9 cellular contexts compared by ENCODE assay signal in the genomic region with DNA sequence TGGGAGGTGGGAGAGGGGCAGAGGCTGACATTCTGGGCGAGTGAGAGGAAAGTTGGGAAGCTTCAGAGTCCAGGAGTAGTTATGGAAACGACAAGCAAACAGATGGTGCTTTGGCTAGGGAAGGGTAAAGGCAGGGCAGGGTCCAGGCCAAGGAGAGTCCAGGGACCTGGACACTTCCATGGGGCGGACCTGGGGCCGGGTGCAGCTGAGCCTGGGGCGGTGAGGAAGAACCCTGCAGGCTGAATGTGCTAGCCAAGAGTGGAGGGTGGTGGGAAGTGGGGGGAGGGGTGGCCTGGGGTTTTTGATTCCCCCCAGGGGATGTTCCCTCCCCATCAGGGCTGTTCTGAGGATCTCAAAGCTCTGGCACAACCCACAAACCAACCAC. TPM values are rescaled to one million over a fixed set of nuclear protein-coding genes. Genes with fewer than 3 reads are reported as not detected.
DNase-seq lines count a peak whose midpoint lies in the region; ATAC-seq and TF ChIP-seq lines count a peak whose summit lies in the region.
"Had no signal": no experiment of that assay in that cellular context is flagged by ENCODE, and none has a peak within 500 bp of the region (broad histone marks: within the 10 kb centered on the region; RNA-seq: fewer than 3 reads in every experiment).

No MANE protein-coding gene starts in this region.

- peaks cover 14% of the 10 kb centered on the region for H3K36me3 Mint-ChIP-seq in T-helper 17 cell (ENCODE audit: low read depth)
- peaks cover 10% of the 10 kb centered on the region for H3K36me3 Mint-ChIP-seq in glutamatergic neuron (ENCODE audit: unreplicated experiment)

- TF ChIP-seq CTCF in GM12865 (IDR thresholded peaks at IDR 0.05; ENCODE audit: insufficient read depth, low read depth, low read length, missing control alignments) = no peak
- no peak for TF ChIP-seq CTCF in glutamatergic neuron (IDR thresholded peaks at IDR 0.05; ENCODE audit: partially characterized antibody, unreplicated experiment)
- no peak for TF ChIP-seq CTCF in sigmoid colon (IDR thresholded peaks at IDR 0.05)

- WGBS in sigmoid colon, 2 donors = 13 to 17% methylated on average over 5 of the region's 5 CpGs

- H3K4me3 Mint-ChIP-seq in T-helper 17 cell (peak overlapping the region; percentile 98), glutamatergic neuron (ENCODE audit: unreplicated experiment) (peak overlapping the region; percentile 91)

- intact Hi-C loops in sigmoid colon (cut with DNase I) = no loop called here

- no peak for ATAC-seq in T-helper 17 cell

- no peak for TF ChIP-seq POLR2A in sigmoid colon (IDR thresholded peaks at IDR 0.05)

- peaks cover 15% of the 10 kb centered on the region for H3K9me3 Mint-ChIP-seq in glutamatergic neuron (ENCODE audit: unreplicated experiment)

- DNase-seq in GM12865 (ENCODE audit: low read depth) = peak; percentile 59
- no peak for DNase-seq in T-helper 17 cell
- no peak for DNase-seq in glutamatergic neuron
- DNase-seq in sigmoid colon = no peak
- DNase-seq in NCI-H1436 treated with DMSO at 0.1 percent for 48 hours (lab: John Stamatoyannopoulos, UW) = no peak
- DNase-seq in Kasumi-1 (lab: John Stamatoyannopoulos, UW) = no peak
- no peak for DNase-seq in NK-92 treated with Interleukin-12 subunit alpha and Interleukin-12 subunit beta, amount 100 ng/mL, for 24 hours (lab: John Stamatoyannopoulos, UW)
- DNase-seq in activated CD8-positive, alpha-beta memory T cell treated with anti-CD3 and anti-CD28 coated beads for 24 hours = no peak

- H3K9me3 ChIP-seq in T-helper 17 cell (ENCODE audit: control insufficient read depth, low read length, poor library complexity, severe bottlenecking) (no peaks in the 10 kb centered on the region), sigmoid colon (no peaks in the 10 kb centered on the region)

- no peak for TF ChIP-seq EP300 in sigmoid colon (IDR thresholded peaks at IDR 0.05)

- no peaks in the 10 kb centered on the region for H3K27me3 ChIP-seq in sigmoid colon

- H3K4me3 ChIP-seq in GM12865 (ENCODE audit: low read depth, low read length) (peak overlapping the region; percentile 91), sigmoid colon (peak overlapping the region; percentile 69 to 92 (median 82))

- H3K4me1 Mint-ChIP-seq in T-helper 17 cell = peaks cover 53% of the 10 kb centered on the region
- H3K4me1 Mint-ChIP-seq in glutamatergic neuron (ENCODE audit: low read depth, unreplicated experiment) = peaks cover 24% of the 10 kb centered on the region

- peaks cover 0 to 67% (median 56%) of the 10 kb centered on the region in 4 donors for H3K4me1 ChIP-seq in sigmoid colon

- H3K27me3 Mint-ChIP-seq in T-helper 17 cell = no peaks in the 10 kb centered on the region
- peaks cover 12% of the 10 kb centered on the region for H3K27me3 Mint-ChIP-seq in glutamatergic neuron (ENCODE audit: unreplicated experiment)

- peaks cover 7 to 24% (median 17%) of the 10 kb centered on the region in 4 donors for H3K36me3 ChIP-seq in sigmoid colon

- H3K27ac Mint-ChIP-seq in T-helper 17 cell = peak overlapping the region; percentile 98
- H3K27ac Mint-ChIP-seq in glutamatergic neuron (ENCODE audit: unreplicated experiment) = peak overlapping the region; percentile 59

- H3K27ac ChIP-seq in sigmoid colon = peak overlapping the region; percentile 89 to 95 (median 92)

RNA-seq across cellular contexts. Expression of a gene that starts 2.6 kb away (rescaled TPM):
- total RNA-seq in T-helper 17 cell = 100 to 1,000 TPM in 1 of 2 donors, 10 to 100 TPM in 1; 82.9 to 111 TPM
- 74.0 TPM for total RNA-seq in glutamatergic neuron (ENCODE audit: unreplicated experiment)
- total RNA-seq in sigmoid colon = 10 to 100 TPM; 15.3 to 18.8 (median 16.8) TPM
- polyA plus RNA-seq in sigmoid colon = 10 to 100 TPM in 2 of 3 donors, 1 to 10 TPM in 1; 9.0 to 38.7 (median 10.9) TPM

RNA-seq across cellular contexts. Expression of a gene that starts 17.9 kb away (rescaled TPM):
- total RNA-seq in T-helper 17 cell (1 to 10 TPM; 1.7 to 5.8 TPM), glutamatergic neuron (ENCODE audit: unreplicated experiment) (95.0 TPM), sigmoid colon (1 to 10 TPM in 1 of 4 donors, under 1 TPM in 3; 0.16 to 2.5 (median 0.63) TPM)
- polyA plus RNA-seq in sigmoid colon = 1 to 10 TPM in 2 of 3 donors, under 1 TPM in 1; 0.92 to 1.3 (median 1.2) TPM

RNA-seq across cellular contexts. Expression of a gene that starts 18.0 kb away (rescaled TPM):
- total RNA-seq in T-helper 17 cell = not detected
- total RNA-seq in glutamatergic neuron (ENCODE audit: unreplicated experiment) = 1.3 TPM
- total RNA-seq in sigmoid colon = 10 to 100 TPM; 27.3 to 80.1 (median 56.1) TPM
- polyA plus RNA-seq in sigmoid colon = 1 to 10 TPM; 2.5 to 7.2 (median 4.6) TPM
- total RNA-seq: T-helper 2 cell treated with Interferon-gamma antibody and Interleukin-4, amounts not matched to agents 100 ng/mL and 5 ng/mL, for 36 hours had no signal

RNA-seq across cellular contexts. Expression of a gene that starts 52.7 kb away (rescaled TPM):
- 10 to 100 TPM; 19.9 to 20.9 TPM for total RNA-seq in T-helper 17 cell
- 36.9 TPM for total RNA-seq in glutamatergic neuron (ENCODE audit: unreplicated experiment)
- 10 to 100 TPM; 40.3 to 82.8 (median 45.7) TPM for total RNA-seq in sigmoid colon
- polyA plus RNA-seq in sigmoid colon = 10 to 100 TPM; 23.1 to 56.5 (median 43.9) TPM

RNA-seq across cellular contexts. Expression of a gene that starts 53.6 kb away (rescaled TPM):
- 10 to 100 TPM; 15.4 to 16.6 TPM for total RNA-seq in T-helper 17 cell
- 10.1 TPM for total RNA-seq in glutamatergic neuron (ENCODE audit: unreplicated experiment)
- 100 to 1,000 TPM in 1 of 4 donors, 10 to 100 TPM in 3; 43.6 to 459 (median 71.4) TPM for total RNA-seq in sigmoid colon
- 10 to 100 TPM in 2 of 3 donors, 1 to 10 TPM in 1; 7.8 to 96.7 (median 10.2) TPM for polyA plus RNA-seq in sigmoid colon

Comparison
In these comparisons a context has a peak if more than half of its experiments do, and no peak if none do; other contexts are left out.
1. RNA of a gene that starts 17.9 kb away (total RNA-seq): 95.0 TPM in glutamatergic neuron (single experiment); 1.7 to 5.8 TPM in T-helper 17 cell and 0.16 to 2.5 TPM in sigmoid colon; every median in the first group is over 10 times any median in the second.
2. RNA of a gene that starts 18.0 kb away (total RNA-seq): 27.3 to 80.1 TPM in sigmoid colon; 1.3 TPM in glutamatergic neuron (single experiment) and not detected in T-helper 17 cell; every median in the first group is over 10 times any median in the second.